1 cellular context compared by ENCODE assay signal in genomic region chr19:33290956-33291622, GRCh38.
TF ChIP-seq lines count a peak whose summit lies in the region.

No MANE protein-coding gene starts in this region.

TF ChIP-seq in HepG2, 621 proteins besides CTCF, POLR2A, EP300 and RAD21 (continued from another document):
- TF ChIP-seq HES4 (CRISPR knock-in tag; IDR thresholded peaks at IDR 0.05; ENCODE audit: borderline replicate concordance) (0 out of 2 replicates have a peak, but pooled peaks have one; percentile 1), ZNF33A (CRISPR knock-in tag; IDR thresholded peaks at IDR 0.05; ENCODE audit: borderline replicate concordance) (no peak), FOXK2 (IDR thresholded peaks at IDR 0.05) (no peak), ZNF83 (CRISPR knock-in tag; IDR thresholded peaks at IDR 0.05; ENCODE audit: borderline replicate concordance) (no peak), RFX5 (IDR thresholded peaks at IDR 0.05; ENCODE audit: low read depth, low read length) (no peak), ZNF574 (CRISPR knock-in tag; IDR thresholded peaks at IDR 0.05) (no peak), GABPB1 (CRISPR knock-in tag; IDR thresholded peaks at IDR 0.05) (peak; percentile 21; the same call in 1 of the 2 replicates)
TF ChIP-seq in HepG2: peak in this region for 47.
